ENCODE assay signal across 20 cellular contexts in genomic region chr6:49519660-49520059, GRCh38. TPM values are rescaled to one million over a fixed set of nuclear protein-coding genes. Genes with fewer than 3 reads are reported as not detected.
DNase-seq lines count a peak whose midpoint lies in the region; ATAC-seq lines count a peak whose summit lies in the region.
"Had no signal": no experiment of that assay in that cellular context is flagged by ENCODE, and none has a peak within 500 bp of the region (broad histone marks: within the 10 kb centered on the region; RNA-seq: fewer than 3 reads in every experiment).

No MANE protein-coding gene starts in this region.

- ATAC-seq in GM18867 (IDR thresholded peaks at IDR 0.05; ENCODE audit: unreplicated experiment), result peak; percentile 98
- ATAC-seq in GM21447 (IDR thresholded peaks at IDR 0.05; ENCODE audit: unreplicated experiment), result peak; percentile 87
- peak; percentile 87 for ATAC-seq in HG02973 (IDR thresholded peaks at IDR 0.05; ENCODE audit: unreplicated experiment)
- peak; percentile 83 for ATAC-seq in HG03521 (IDR thresholded peaks at IDR 0.05; ENCODE audit: unreplicated experiment)
- no peak for ATAC-seq in GM19452 (IDR thresholded peaks at IDR 0.05; ENCODE audit: unreplicated experiment)
- ATAC-seq: activated CD8-positive, alpha-beta memory T cell treated with anti-CD3 and anti-CD28 coated beads, Interleukin-2, amount 10 ng/mL, durations not matched to agents 7 days and 5 days; sciatic nerve had no signal

- intact Hi-C loops in activated naive CD4-positive, alpha-beta T cell treated with anti-CD3 and anti-CD28 coated beads for 36 hours (cut with micrococcal nuclease), result no loop called here

- peaks cover 4% of the 10 kb centered on the region for H3K27me3 Mint-ChIP-seq in activated naive CD4-positive, alpha-beta T cell treated with anti-CD3 and anti-CD28 coated beads for 36 hours (ENCODE audit: low read depth)
- H3K27me3 Mint-ChIP-seq: B cell had no signal

- CTCF ChIA-PET in activated naive CD4-positive, alpha-beta T cell treated with anti-CD3 and anti-CD28 coated beads for 36 hours (lab: Charles Lee), result interaction anchor here (0.6 kb wide), 1 partner anchor 104 kb away, joined by 3 read pairs; no protein-coding TSS in a partner anchor

- H3K36me3 Mint-ChIP-seq in activated naive CD4-positive, alpha-beta T cell treated with anti-CD3 and anti-CD28 coated beads for 36 hours (ENCODE audit: low read depth), result no peaks in the 10 kb centered on the region
- H3K36me3 Mint-ChIP-seq: activated CD8-positive, alpha-beta memory T cell treated with anti-CD3 and anti-CD28 coated beads, Interleukin-2, amount 10 ng/mL, durations not matched to agents 7 days and 5 days; activated naive CD8-positive, alpha-beta T cell treated with anti-CD3 and anti-CD28 coated beads, Interleukin-2, amount 10 ng/mL, durations not matched to agents 7 days and 5 days had no signal

- H3K9me3 Mint-ChIP-seq in activated naive CD4-positive, alpha-beta T cell treated with anti-CD3 and anti-CD28 coated beads for 36 hours, result no peaks in the 10 kb centered on the region
- H3K9me3 Mint-ChIP-seq: activated naive CD8-positive, alpha-beta T cell treated with anti-CD3 and anti-CD28 coated beads, Interleukin-2, amount 10 ng/mL, durations not matched to agents 7 days and 5 days had no signal

- no peak overlapping the region for H3K27ac Mint-ChIP-seq in activated naive CD4-positive, alpha-beta T cell treated with anti-CD3 and anti-CD28 coated beads for 36 hours
- H3K27ac Mint-ChIP-seq: activated CD8-positive, alpha-beta memory T cell treated with anti-CD3 and anti-CD28 coated beads, Interleukin-2, amount 10 ng/mL, durations not matched to agents 7 days and 5 days; activated naive CD8-positive, alpha-beta T cell treated with anti-CD3 and anti-CD28 coated beads, Interleukin-2, amount 10 ng/mL, durations not matched to agents 7 days and 5 days; B cell had no signal

- no peaks in the 10 kb centered on the region for H3K4me1 Mint-ChIP-seq in activated naive CD4-positive, alpha-beta T cell treated with anti-CD3 and anti-CD28 coated beads for 36 hours (ENCODE audit: low read depth)
- H3K4me1 Mint-ChIP-seq: activated CD8-positive, alpha-beta memory T cell treated with anti-CD3 and anti-CD28 coated beads, Interleukin-2, amount 10 ng/mL, durations not matched to agents 7 days and 5 days; activated naive CD8-positive, alpha-beta T cell treated with anti-CD3 and anti-CD28 coated beads, Interleukin-2, amount 10 ng/mL, durations not matched to agents 7 days and 5 days; B cell had no signal

- H3K4me3 Mint-ChIP-seq in activated naive CD4-positive, alpha-beta T cell treated with anti-CD3 and anti-CD28 coated beads for 36 hours, result no peak overlapping the region
- H3K4me3 Mint-ChIP-seq: activated CD8-positive, alpha-beta memory T cell treated with anti-CD3 and anti-CD28 coated beads, Interleukin-2, amount 10 ng/mL, durations not matched to agents 7 days and 5 days; activated naive CD8-positive, alpha-beta T cell treated with anti-CD3 and anti-CD28 coated beads, Interleukin-2, amount 10 ng/mL, durations not matched to agents 7 days and 5 days; B cell had no signal

- DNase-seq in amygdala (lab: John Stamatoyannopoulos, UW) (no peak), AG08395 (ENCODE audit: low spot score) (no peak)
- DNase-seq in activated naive CD4-positive, alpha-beta T cell treated with anti-CD3 and anti-CD28 coated beads for 36 hours, result no peak
- DNase-seq: activated CD8-positive, alpha-beta memory T cell treated with anti-CD3 and anti-CD28 coated beads, Interleukin-2, amount 10 ng/mL, durations not matched to agents 7 days and 5 days; activated naive CD8-positive, alpha-beta T cell treated with anti-CD3 and anti-CD28 coated beads, Interleukin-2, amount 10 ng/mL, durations not matched to agents 7 days and 5 days; erythroblast; hypothalamus; Karpas-422; NCI-H1930; SIG-M5; substantia nigra; WERI-Rb-1 had no signal

RNA-seq across cellular contexts. Expression of gene GLYATL3, which starts 19.9 kb away (rescaled TPM):
- total RNA-seq in activated naive CD4-positive, alpha-beta T cell treated with anti-CD3 and anti-CD28 coated beads for 36 hours, result not detected
- total RNA-seq: activated CD8-positive, alpha-beta memory T cell treated with anti-CD3 and anti-CD28 coated beads, Interleukin-2, amount 10 ng/mL, durations not matched to agents 7 days and 5 days; activated naive CD8-positive, alpha-beta T cell treated with anti-CD3 and anti-CD28 coated beads, Interleukin-2, amount 10 ng/mL, durations not matched to agents 7 days and 5 days; B cell; liver; sciatic nerve had no signal

RNA-seq across cellular contexts. Expression of gene C6orf141, which starts 30.8 kb away (rescaled TPM):
- total RNA-seq in activated naive CD4-positive, alpha-beta T cell treated with anti-CD3 and anti-CD28 coated beads for 36 hours, result under 1 TPM; 0.42 to 0.91 TPM
- total RNA-seq: activated CD8-positive, alpha-beta memory T cell treated with anti-CD3 and anti-CD28 coated beads, Interleukin-2, amount 10 ng/mL, durations not matched to agents 7 days and 5 days; B cell had no signal

RNA-seq across cellular contexts. Expression of gene CENPQ, which starts 56.5 kb away (rescaled TPM):
- 10 to 100 TPM; 19.3 to 19.9 TPM for total RNA-seq in activated naive CD4-positive, alpha-beta T cell treated with anti-CD3 and anti-CD28 coated beads for 36 hours

RNA-seq across cellular contexts. Expression of gene MMUT, which starts 56.6 kb away (rescaled TPM):
- 10 to 100 TPM; 15.1 to 15.2 TPM for total RNA-seq in activated naive CD4-positive, alpha-beta T cell treated with anti-CD3 and anti-CD28 coated beads for 36 hours
